In genomic region chr12:92142251-92142896, GRCh38 we compare ENCODE assay signal across 8 cellular contexts. TPM values are rescaled to one million over a fixed set of nuclear protein-coding genes. Genes with fewer than 3 reads are reported as not detected.
DNase-seq lines count a peak whose midpoint lies in the region; ATAC-seq and TF ChIP-seq lines count a peak whose summit lies in the region.

No MANE protein-coding gene starts in this region.

- no peak for DNase-seq in AG10803 (ENCODE audit: low read depth)
- DNase-seq in cardiac fibroblast (ENCODE audit: low read depth in 2 of 2): peak in 1 of 2 donors; percentile 11
- DNase-seq in naive B cell: no peak
- no peak for DNase-seq in activated gamma-delta T cell treated with Interleukin-2 at 50 U/mL for 16 hours
- DNase-seq in AG08395 (ENCODE audit: low spot score): no peak

- H3K27ac Mint-ChIP-seq in naive B cell: peak overlapping the region; percentile 66 to 99 (median 88)

- no peaks in the 10 kb centered on the region for H3K27me3 Mint-ChIP-seq in naive B cell

- TF ChIP-seq CTCF in AG10803 (conservative IDR thresholded peaks at IDR 0.05; ENCODE audit: low read length): no peak
- TF ChIP-seq CTCF in cardiac fibroblast (IDR thresholded peaks at IDR 0.05; ENCODE audit: low read depth, low read length): no peak

- no peaks in the 10 kb centered on the region for H3K27me3 ChIP-seq in HUES64 (ENCODE audit: insufficient read depth, low read length)

- H3K9ac ChIP-seq in HUES64 (ENCODE audit: low read depth, low read length): 0 out of 2 replicates have a peak overlapping the region, but pooled peaks have one; percentile 9

- ATAC-seq in naive B cell (ENCODE audit: low read depth in 2 of 2): no peak
- no peak for ATAC-seq in GM21786 (IDR thresholded peaks at IDR 0.05; ENCODE audit: unreplicated experiment)
- ATAC-seq in HG02938 (IDR thresholded peaks at IDR 0.05; ENCODE audit: unreplicated experiment): no peak

- H3K4me3 ChIP-seq in AG10803 (ENCODE audit: low read length) (peak overlapping the region; percentile 85), HUES64 (ENCODE audit: low read length) (peak overlapping the region; percentile 91), cardiac fibroblast (replicated peaks in 1 of 2; ENCODE audit: low read depth in 2 of 2, low read length in 2 of 2) (peak overlapping the region; percentile 94 to 98)

- peaks cover 66% of the 10 kb centered on the region for H3K4me1 ChIP-seq in HUES64 (ENCODE audit: insufficient read depth, low read length)

- H3K9me3 ChIP-seq in HUES64 (ENCODE audit: insufficient read depth, low read depth, low read length): no peaks in the 10 kb centered on the region

- 87% methylated on average over 2 of the region's 5 CpGs for WGBS in HUES64

- H3K4me3 Mint-ChIP-seq in naive B cell: peak overlapping the region; percentile 96 to 100 (median 100)

- H3K27ac ChIP-seq in HUES64 (ENCODE audit: low read depth, low read length): peak overlapping the region; percentile 70; the same call in 1 of the 2 replicates

- peaks cover 38 to 78% of the 10 kb centered on the region in 2 donors for H3K36me3 Mint-ChIP-seq in naive B cell

- peaks cover 0 to 7% (median 2%) of the 10 kb centered on the region in 7 donors for H3K9me3 Mint-ChIP-seq in naive B cell

- peaks cover 36% of the 10 kb centered on the region for H3K36me3 ChIP-seq in HUES64 (ENCODE audit: insufficient read depth, low read length)

- peaks cover 23 to 43% (median 31%) of the 10 kb centered on the region in 3 donors for H3K4me1 Mint-ChIP-seq in naive B cell

RNA-seq across cellular contexts. Expression of gene BTG1, which starts 3.3 kb away (rescaled TPM):
- polyA plus RNA-seq in HUES64 (2013, experiment 1 of 2): 20.0 TPM
- 25.7 TPM for polyA plus RNA-seq in HUES64 (2013, experiment 2 of 2)
- 1,000 to 10,000 TPM in 3 of 6 donors, 100 to 1,000 TPM in 3; 644 to 1,809 (median 1,004) TPM for polyA plus RNA-seq in naive B cell (ENCODE audit: low read depth in 6 of 6)
